ENCODE assay signal across 2 cellular contexts in the genomic region with DNA sequence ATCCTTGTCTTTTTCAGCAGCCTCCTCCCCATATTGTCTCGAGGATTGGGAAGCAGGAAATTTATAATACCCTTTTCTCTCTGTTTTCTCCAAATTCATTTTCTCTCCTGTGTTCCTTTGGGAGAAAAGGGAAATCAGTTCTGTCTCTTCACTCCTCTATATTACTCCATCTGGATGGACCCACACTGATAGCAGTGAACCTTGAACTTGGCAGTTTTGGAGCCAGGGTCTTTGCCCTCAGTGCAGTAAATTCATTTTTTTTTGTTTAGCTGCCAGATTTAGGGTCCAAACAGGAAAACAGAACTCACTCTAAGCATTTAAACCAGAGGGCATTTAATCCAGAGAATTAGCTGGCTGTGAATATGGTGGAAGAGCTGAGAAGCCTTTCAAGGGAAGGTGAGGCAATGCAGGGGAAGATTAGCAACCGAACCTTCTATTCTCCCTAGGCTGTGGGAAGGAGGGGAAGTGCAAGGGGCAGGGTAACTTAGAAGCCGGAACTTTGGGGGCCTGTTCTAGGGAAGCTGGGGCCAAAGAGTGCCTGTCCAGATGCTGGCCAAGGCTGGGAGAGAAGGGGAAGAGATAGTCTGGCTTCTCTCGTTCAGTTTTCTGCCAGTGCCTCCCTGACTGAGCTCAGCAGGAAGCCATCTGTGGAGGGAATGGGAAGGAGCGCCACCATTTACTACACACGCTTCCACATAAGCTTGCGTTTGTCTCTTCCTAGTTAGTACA.
TF ChIP-seq lines count a peak whose summit lies in the region.

No MANE protein-coding gene starts in this region.

TF ChIP-seq in GM23338, 12 proteins besides CTCF, POLR2A, EP300 and RAD21:
- no peak for TF ChIP-seq EZH2 (IDR thresholded peaks at IDR 0.05; ENCODE audit: low read depth, unreplicated experiment)
- no peak for TF ChIP-seq ZNF331 (CRISPR knock-in tag; IDR thresholded peaks at IDR 0.05; ENCODE audit: low read depth)
- no peak for TF ChIP-seq STAT1 (IDR thresholded peaks at IDR 0.05; ENCODE audit: unreplicated experiment)
- TF ChIP-seq POLR2AphosphoS5 (IDR thresholded peaks at IDR 0.05; ENCODE audit: low read depth): no peak
- no peak for TF ChIP-seq NANOG (IDR thresholded peaks at IDR 0.05; ENCODE audit: borderline replicate concordance)
- TF ChIP-seq EZH2phosphoT487 (IDR thresholded peaks at IDR 0.05; ENCODE audit: unreplicated experiment): no peak
- no peak for TF ChIP-seq JUNB (IDR thresholded peaks at IDR 0.05; ENCODE audit: unreplicated experiment)
- TF ChIP-seq, protein P1, sequence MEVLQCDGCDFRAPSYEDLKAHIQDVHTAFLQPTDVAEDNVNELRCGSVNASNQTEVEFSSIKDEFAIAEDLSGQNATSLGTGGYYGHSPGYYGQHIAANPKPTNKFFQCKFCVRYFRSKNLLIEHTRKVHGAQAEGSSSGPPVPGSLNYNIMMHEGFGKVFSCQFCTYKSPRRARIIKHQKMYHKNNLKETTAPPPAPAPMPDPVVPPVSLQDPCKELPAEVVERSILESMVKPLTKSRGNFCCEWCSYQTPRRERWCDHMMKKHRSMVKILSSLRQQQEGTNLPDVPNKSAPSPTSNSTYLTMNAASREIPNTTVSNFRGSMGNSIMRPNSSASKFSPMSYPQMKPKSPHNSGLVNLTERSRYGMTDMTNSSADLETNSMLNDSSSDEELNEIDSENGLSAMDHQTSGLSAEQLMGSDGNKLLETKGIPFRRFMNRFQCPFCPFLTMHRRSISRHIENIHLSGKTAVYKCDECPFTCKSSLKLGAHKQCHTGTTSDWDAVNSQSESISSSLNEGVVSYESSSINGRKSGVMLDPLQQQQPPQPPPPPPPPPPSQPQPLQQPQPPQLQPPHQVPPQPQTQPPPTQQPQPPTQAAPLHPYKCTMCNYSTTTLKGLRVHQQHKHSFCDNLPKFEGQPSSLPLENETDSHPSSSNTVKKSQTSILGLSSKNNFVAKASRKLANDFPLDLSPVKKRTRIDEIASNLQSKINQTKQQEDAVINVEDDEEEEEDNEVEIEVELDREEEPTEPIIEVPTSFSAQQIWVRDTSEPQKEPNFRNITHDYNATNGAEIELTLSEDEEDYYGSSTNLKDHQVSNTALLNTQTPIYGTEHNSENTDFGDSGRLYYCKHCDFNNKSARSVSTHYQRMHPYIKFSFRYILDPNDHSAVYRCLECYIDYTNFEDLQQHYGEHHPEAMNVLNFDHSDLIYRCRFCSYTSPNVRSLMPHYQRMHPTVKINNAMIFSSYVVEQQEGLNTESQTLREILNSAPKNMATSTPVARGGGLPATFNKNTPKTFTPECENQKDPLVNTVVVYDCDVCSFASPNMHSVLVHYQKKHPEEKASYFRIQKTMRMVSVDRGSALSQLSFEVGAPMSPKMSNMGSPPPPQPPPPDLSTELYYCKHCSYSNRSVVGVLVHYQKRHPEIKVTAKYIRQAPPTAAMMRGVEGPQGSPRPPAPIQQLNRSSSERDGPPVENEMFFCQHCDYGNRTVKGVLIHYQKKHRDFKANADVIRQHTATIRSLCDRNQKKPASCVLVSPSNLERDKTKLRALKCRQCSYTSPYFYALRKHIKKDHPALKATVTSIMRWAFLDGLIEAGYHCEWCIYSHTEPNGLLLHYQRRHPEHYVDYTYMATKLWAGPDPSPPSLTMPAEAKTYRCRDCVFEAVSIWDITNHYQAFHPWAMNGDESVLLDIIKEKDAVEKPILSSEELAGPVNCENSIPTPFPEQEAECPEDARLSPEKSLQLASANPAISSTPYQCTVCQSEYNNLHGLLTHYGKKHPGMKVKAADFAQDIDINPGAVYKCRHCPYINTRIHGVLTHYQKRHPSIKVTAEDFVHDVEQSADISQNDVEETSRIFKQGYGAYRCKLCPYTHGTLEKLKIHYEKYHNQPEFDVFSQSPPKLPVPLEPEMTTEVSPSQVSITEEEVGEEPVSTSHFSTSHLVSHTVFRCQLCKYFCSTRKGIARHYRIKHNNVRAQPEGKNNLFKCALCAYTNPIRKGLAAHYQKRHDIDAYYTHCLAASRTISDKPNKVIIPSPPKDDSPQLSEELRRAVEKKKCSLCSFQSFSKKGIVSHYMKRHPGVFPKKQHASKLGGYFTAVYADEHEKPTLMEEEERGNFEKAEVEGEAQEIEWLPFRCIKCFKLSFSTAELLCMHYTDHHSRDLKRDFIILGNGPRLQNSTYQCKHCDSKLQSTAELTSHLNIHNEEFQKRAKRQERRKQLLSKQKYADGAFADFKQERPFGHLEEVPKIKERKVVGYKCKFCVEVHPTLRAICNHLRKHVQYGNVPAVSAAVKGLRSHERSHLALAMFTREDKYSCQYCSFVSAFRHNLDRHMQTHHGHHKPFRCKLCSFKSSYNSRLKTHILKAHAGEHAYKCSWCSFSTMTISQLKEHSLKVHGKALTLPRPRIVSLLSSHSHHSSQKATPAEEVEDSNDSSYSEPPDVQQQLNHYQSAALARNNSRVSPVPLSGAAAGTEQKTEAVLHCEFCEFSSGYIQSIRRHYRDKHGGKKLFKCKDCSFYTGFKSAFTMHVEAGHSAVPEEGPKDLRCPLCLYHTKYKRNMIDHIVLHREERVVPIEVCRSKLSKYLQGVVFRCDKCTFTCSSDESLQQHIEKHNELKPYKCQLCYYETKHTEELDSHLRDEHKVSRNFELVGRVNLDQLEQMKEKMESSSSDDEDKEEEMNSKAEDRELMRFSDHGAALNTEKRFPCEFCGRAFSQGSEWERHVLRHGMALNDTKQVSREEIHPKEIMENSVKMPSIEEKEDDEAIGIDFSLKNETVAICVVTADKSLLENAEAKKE (CRISPR knock-in tag; IDR thresholded peaks at IDR 0.05): no peak
- no peak for TF ChIP-seq ZNF114 (CRISPR knock-in tag; IDR thresholded peaks at IDR 0.05)

TF ChIP-seq in endothelial cell of umbilical vein, 7 proteins besides CTCF, POLR2A, EP300 and RAD21:
- TF ChIP-seq, protein P2, sequence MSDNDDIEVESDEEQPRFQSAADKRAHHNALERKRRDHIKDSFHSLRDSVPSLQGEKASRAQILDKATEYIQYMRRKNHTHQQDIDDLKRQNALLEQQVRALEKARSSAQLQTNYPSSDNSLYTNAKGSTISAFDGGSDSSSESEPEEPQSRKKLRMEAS (IDR thresholded peaks at IDR 0.05; ENCODE audit: insufficient read depth, insufficient read length): no peak
- TF ChIP-seq POLR2AphosphoS5 (IDR thresholded peaks at IDR 0.05; ENCODE audit: insufficient read depth, low read depth, low read length) (no peak), EZH2 (IDR thresholded peaks at IDR 0.05; ENCODE audit: borderline replicate concordance, low read depth, low read length, severe bottlenecking) (no peak), GATA2 (IDR thresholded peaks at IDR 0.05; ENCODE audit: insufficient read depth, insufficient read length, low read depth, low read length) (no peak), FOS (IDR thresholded peaks at IDR 0.05; ENCODE audit: borderline replicate concordance, insufficient read depth, low read length) (no peak), MYC (IDR thresholded peaks at IDR 0.05; ENCODE audit: low read depth, low read length) (no peak), JUN (IDR thresholded peaks at IDR 0.05; ENCODE audit: borderline replicate concordance, insufficient read depth, insufficient read length, low read depth) (no peak)
